ENCODE assay signal across 22 cellular contexts in the genomic region with DNA sequence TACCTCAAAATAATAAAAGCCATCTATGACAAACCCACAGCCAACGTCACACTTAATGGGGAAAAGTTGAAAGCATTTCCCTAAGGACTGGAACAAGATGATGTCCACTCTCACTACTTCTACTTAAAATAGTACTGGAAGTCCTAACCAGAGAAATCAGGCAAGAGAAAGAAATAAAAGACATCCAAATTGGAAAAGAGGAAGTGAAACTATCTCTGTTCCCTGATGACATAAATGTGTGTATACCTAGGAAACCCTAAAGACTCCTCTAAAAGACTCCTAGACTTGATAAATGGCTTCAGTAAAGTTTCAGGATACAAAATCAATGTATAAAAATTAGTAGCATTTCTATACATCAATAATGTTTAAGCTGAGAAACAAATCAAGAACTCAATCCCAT.
"Had no signal": no experiment of that assay in that cellular context is flagged by ENCODE, and none has a peak within 500 bp of the region (broad histone marks: within the 10 kb centered on the region; RNA-seq: fewer than 3 reads in every experiment).

No MANE protein-coding gene starts in this region.

- H3K9me3 Mint-ChIP-seq: naive thymus-derived CD8-positive, alpha-beta T cell; stimulated activated memory B cell treated with anti-CD40 and anti-IgM and Interleukin-4, amounts not matched to agents 10 μg/mL and 1 μg/mL and 100 μg/mL, for 72 hours; stimulated activated naive CD8-positive, alpha-beta T cell treated with anti-CD3 and anti-CD28 coated beads, Interleukin-15, Interleukin-2, amounts not matched to agents 100 ng/mL and 50 ng/mL, for 24 hours had no signal

- H3K27me3 ChIP-seq: vagina had no signal

- H3K36me3 Mint-ChIP-seq: naive thymus-derived CD8-positive, alpha-beta T cell; stimulated activated memory B cell treated with anti-CD40 and anti-IgM and Interleukin-4, amounts not matched to agents 10 μg/mL and 1 μg/mL and 100 μg/mL, for 72 hours had no signal

- H3K36me3 ChIP-seq: neutrophil, spleen, tibial artery, upper lobe of right lung, vagina had no signal

- H3K9me3 ChIP-seq: mucosa of descending colon, neutrophil, psoas muscle, spleen, tibial artery, upper lobe of right lung, vagina had no signal

- DNase-seq: effector CD8-positive, alpha-beta T cell; foreskin melanocyte; hypothalamus; kidney glomerular epithelial cell; mammary epithelial cell; mucosa of descending colon; naive thymus-derived CD8-positive, alpha-beta T cell; psoas muscle; retina; spleen; stimulated activated CD4-positive, alpha-beta T cell treated with anti-CD3 and anti-CD28 coated beads, Interleukin-15, amount 100 ng/mL, for 24 hours; stimulated activated CD4-positive, alpha-beta T cell treated with anti-CD3 and anti-CD28 coated beads, Interleukin-1b, Interleukin-23, amount 100 ng/mL, for 48 hours; stimulated activated CD4-positive, alpha-beta T cell treated with anti-CD3 and anti-CD28 coated beads, Interleukin-4, amount 100 ng/mL, for 24 hours; tibial artery; upper lobe of right lung had no signal

- H3K27ac ChIP-seq: neutrophil, psoas muscle, spleen, tibial artery, upper lobe of right lung, vagina had no signal

- FAIRE-seq: islet of Langerhans had no signal

- H3K4me3 Mint-ChIP-seq: naive thymus-derived CD8-positive, alpha-beta T cell; stimulated activated memory B cell treated with anti-CD40 and anti-IgM and Interleukin-4, amounts not matched to agents 10 μg/mL and 1 μg/mL and 100 μg/mL, for 72 hours; stimulated activated naive CD8-positive, alpha-beta T cell treated with anti-CD3 and anti-CD28 coated beads, Interleukin-15, Interleukin-2, amounts not matched to agents 100 ng/mL and 50 ng/mL, for 24 hours had no signal

- H3K4me1 ChIP-seq: psoas muscle, spleen, tibial artery, upper lobe of right lung had no signal

- ATAC-seq: mucosa of descending colon; naive thymus-derived CD8-positive, alpha-beta T cell; psoas muscle; sciatic nerve; stimulated activated memory B cell treated with anti-CD40 and anti-IgM and Interleukin-4, amounts not matched to agents 10 μg/mL and 1 μg/mL and 100 μg/mL, for 72 hours; upper lobe of right lung had no signal

- H3K4me3 ChIP-seq: dorsolateral prefrontal cortex, mucosa of descending colon, psoas muscle, spleen, tibial artery, upper lobe of right lung, vagina had no signal

- H3K27ac Mint-ChIP-seq: stimulated activated memory B cell treated with anti-CD40 and anti-IgM and Interleukin-4, amounts not matched to agents 10 μg/mL and 1 μg/mL and 100 μg/mL, for 72 hours; stimulated activated naive CD8-positive, alpha-beta T cell treated with anti-CD3 and anti-CD28 coated beads, Interleukin-15, Interleukin-2, amounts not matched to agents 100 ng/mL and 50 ng/mL, for 24 hours had no signal
